ENCODE assay signal across 1 cellular context in genomic region chr1:109981128-109981379, GRCh38.
TF ChIP-seq lines count a peak whose summit lies in the region.

No MANE protein-coding gene starts in this region.

TF ChIP-seq in A549, 52 proteins besides CTCF, POLR2A, EP300 and RAD21 (continued from another document):
- TF ChIP-seq RNF2 (IDR thresholded peaks at IDR 0.05; ENCODE audit: borderline replicate concordance, low read depth) (no peak), CHD4 (IDR thresholded peaks at IDR 0.05; ENCODE audit: borderline replicate concordance) (no peak), HOXA7 (CRISPR knock-in tag; IDR thresholded peaks at IDR 0.05) (no peak)
